8 cellular contexts compared by ENCODE assay signal in the genomic region with DNA sequence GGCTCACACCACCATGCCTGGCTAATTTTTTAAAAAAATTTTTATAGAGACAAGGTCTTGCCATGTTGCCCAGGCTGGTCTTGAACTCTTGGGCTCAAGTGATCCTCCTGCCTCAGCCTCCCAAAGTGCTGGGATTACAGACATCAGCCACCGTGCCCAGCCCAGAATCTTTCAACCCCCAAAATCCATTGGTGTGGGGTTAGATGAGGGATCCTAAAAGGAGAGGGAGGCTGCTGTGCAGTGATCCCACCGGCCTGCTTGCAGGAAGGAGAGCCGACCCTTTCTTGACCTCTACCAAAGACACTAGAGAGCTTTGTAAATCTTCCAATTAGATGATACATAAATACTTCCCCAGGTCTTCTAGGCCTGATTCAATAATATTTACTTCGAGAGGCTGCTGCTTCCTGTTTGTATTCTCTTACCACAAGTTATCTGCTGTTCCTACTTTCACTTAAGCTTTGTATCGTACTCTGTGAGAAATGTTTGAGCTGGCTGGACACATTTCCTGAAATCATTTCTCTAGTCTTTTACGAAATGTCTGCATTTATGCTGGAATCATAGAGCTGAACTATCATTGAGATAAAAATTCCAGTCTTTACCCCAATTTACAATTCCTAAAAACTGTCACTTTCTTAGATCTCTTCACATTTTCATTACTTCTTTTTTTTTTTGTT. TPM values are rescaled to one million over a fixed set of nuclear protein-coding genes. Genes with fewer than 3 reads are reported as not detected.
A peak's percentile ranks its signal among the peaks of the same experiment; 100 is the strongest.
DNase-seq lines count a peak whose midpoint lies in the region; ATAC-seq and TF ChIP-seq lines count a peak whose summit lies in the region.

No MANE protein-coding gene starts in this region.

- no peaks in the 10 kb centered on the region for H4K20me1 ChIP-seq in MM.1S (ENCODE audit: insufficient read depth, low read length)
- no peaks in the 10 kb centered on the region for H4K20me1 ChIP-seq in Karpas-422 (ENCODE audit: insufficient read depth, low read depth, low read length)

- POLR2A ChIA-PET in CD8-positive, alpha-beta memory T cell (lab: Charles Lee), result interaction anchor here (0.5 to 1.7 kb wide), 7 partner anchors 10 to 239 kb away, joined by 3 to 9 read pairs (median 4); no protein-coding TSS in a partner anchor
- POLR2A ChIA-PET in naive thymus-derived CD4-positive, alpha-beta T cell (lab: Charles Lee), result interaction anchor here (0.6 to 4.9 kb wide), 28 partner anchors 12 to 858 kb away, joined by 3 to 31 read pairs (median 5); a partner anchor contains a TSS

- intact Hi-C loops in naive thymus-derived CD4-positive, alpha-beta T cell (cut with micrococcal nuclease), result loop anchor here in 1 of 2 donors (1.0 to 2.0 kb wide), 3 partner anchors 21 to 49 kb away; a partner anchor contains a TSS
- intact Hi-C loops in lower leg skin (cut with DNase I; ENCODE audit: low total_unique reads), result no loop called here

- H3K27me3 Mint-ChIP-seq in CD8-positive, alpha-beta memory T cell, result no peaks in the 10 kb centered on the region
- H3K27me3 Mint-ChIP-seq in naive thymus-derived CD4-positive, alpha-beta T cell, result no peaks in the 10 kb centered on the region

- peak overlapping the region; percentile 27 for H3K4me3 ChIP-seq in CD8-positive, alpha-beta memory T cell (ENCODE audit: low read length)
- H3K4me3 ChIP-seq in MM.1S (ENCODE audit: low read length) (no peak overlapping the region), cardiac fibroblast (replicated peaks in 1 of 2; ENCODE audit: low read depth in 2 of 2, low read length in 2 of 2) (no peak overlapping the region), lower leg skin (ENCODE audit: low read depth, poor library complexity, severe bottlenecking) (no peak overlapping the region), Karpas-422 (ENCODE audit: low read length) (no peak overlapping the region)
- H3K4me3 ChIP-seq in naive thymus-derived CD4-positive, alpha-beta T cell (ENCODE audit: low read length), result peak overlapping the region; percentile 12

- no peaks in the 10 kb centered on the region for H3K9me3 Mint-ChIP-seq in CD8-positive, alpha-beta memory T cell
- H3K9me3 Mint-ChIP-seq in naive thymus-derived CD4-positive, alpha-beta T cell, result peaks cover 0 to 3% (median 0%) of the 10 kb centered on the region in 11 donors

- H3K79me2 ChIP-seq in MM.1S (ENCODE audit: low read length) (no peaks in the 10 kb centered on the region), Karpas-422 (ENCODE audit: low read length) (no peaks in the 10 kb centered on the region)

- CTCF ChIA-PET in CD8-positive, alpha-beta memory T cell (lab: Charles Lee), result interaction anchor here (0.8 to 2.4 kb wide), 8 partner anchors 19 to 114 kb away, joined by 3 to 8 read pairs (median 4); a partner anchor contains a TSS
- CTCF ChIA-PET in naive thymus-derived CD4-positive, alpha-beta T cell (lab: Charles Lee), result interaction anchor here (0.7 to 1.5 kb wide), 10 partner anchors 19 to 396 kb away, joined by 3 to 8 read pairs (median 4); no protein-coding TSS in a partner anchor

- H3K4me3 Mint-ChIP-seq in CD8-positive, alpha-beta memory T cell, result peak overlapping the region in 6 of 7 donors; percentile 53 to 84 (median 77)
- peak overlapping the region; percentile 64 to 85 (median 78) for H3K4me3 Mint-ChIP-seq in naive thymus-derived CD4-positive, alpha-beta T cell

- peak overlapping the region; percentile 29; the same call in 1 of the 2 replicates for H3K4me2 ChIP-seq in MM.1S (ENCODE audit: low read depth, low read length)
- H3K4me2 ChIP-seq in Karpas-422 (ENCODE audit: low read depth, low read length, poor library complexity, severe bottlenecking), result no peak overlapping the region

- H3K27ac Mint-ChIP-seq in CD8-positive, alpha-beta memory T cell, result peak overlapping the region; percentile 84 to 99 (median 94)
- H3K27ac Mint-ChIP-seq in naive thymus-derived CD4-positive, alpha-beta T cell, result peak overlapping the region; percentile 90 to 99 (median 96)

- peaks cover 46% of the 10 kb centered on the region for H3K4me1 ChIP-seq in CD8-positive, alpha-beta memory T cell (ENCODE audit: insufficient read depth, low read length)
- no peaks in the 10 kb centered on the region for H3K4me1 ChIP-seq in MM.1S (ENCODE audit: low read length)
- H3K4me1 ChIP-seq in naive thymus-derived CD4-positive, alpha-beta T cell (ENCODE audit: control insufficient read depth in 2 of 2, insufficient read depth in 2 of 2, low read length in 2 of 2), result peaks cover 16 to 27% of the 10 kb centered on the region in 2 donors
- H3K4me1 ChIP-seq in Karpas-422 (ENCODE audit: low read length), result no peaks in the 10 kb centered on the region

- H3K9me2 ChIP-seq in MM.1S (replicated peaks; ENCODE audit: insufficient read depth, low read length), result no peaks in the 10 kb centered on the region
- H3K9me2 ChIP-seq in Karpas-422 (replicated peaks; ENCODE audit: insufficient read depth, low read length), result no peaks in the 10 kb centered on the region

- peak overlapping the region; percentile 58 for H3K27ac ChIP-seq in CD8-positive, alpha-beta memory T cell (ENCODE audit: low read depth, low read length)
- H3K27ac ChIP-seq in MM.1S (ENCODE audit: low read length) (no peak overlapping the region), Karpas-422 (ENCODE audit: low read length) (no peak overlapping the region)
- peak overlapping the region; percentile 71 for H3K27ac ChIP-seq in naive thymus-derived CD4-positive, alpha-beta T cell (ENCODE audit: low read depth, low read length)

- peak; percentile 94 for ATAC-seq in naive thymus-derived CD4-positive, alpha-beta T cell

- H3K4me1 Mint-ChIP-seq in CD8-positive, alpha-beta memory T cell, result peaks cover 14 to 64% (median 46%) of the 10 kb centered on the region in 3 donors
- peaks cover 29 to 72% (median 58%) of the 10 kb centered on the region in 7 donors for H3K4me1 Mint-ChIP-seq in naive thymus-derived CD4-positive, alpha-beta T cell

- H3K36me3 ChIP-seq in CD8-positive, alpha-beta memory T cell (ENCODE audit: insufficient read depth, low read length), result no peaks in the 10 kb centered on the region
- H3K36me3 ChIP-seq in MM.1S (replicated peaks; ENCODE audit: insufficient read depth, low read length) (no peaks in the 10 kb centered on the region), Karpas-422 (ENCODE audit: insufficient read depth, low read length) (no peaks in the 10 kb centered on the region)
- no peaks in the 10 kb centered on the region for H3K36me3 ChIP-seq in naive thymus-derived CD4-positive, alpha-beta T cell (ENCODE audit: control insufficient read depth in 2 of 3, insufficient read depth in 3 of 3, low read length in 3 of 3)

- no peaks in the 10 kb centered on the region for H3F3A ChIP-seq in MM.1S (ENCODE audit: insufficient read depth, low read length)

- H2AFZ ChIP-seq in MM.1S (ENCODE audit: low read length) (no peak overlapping the region), Karpas-422 (ENCODE audit: low read length) (no peak overlapping the region)

- peaks cover 0 to 2% (median 0%) of the 10 kb centered on the region in 3 donors for H3K36me3 Mint-ChIP-seq in CD8-positive, alpha-beta memory T cell
- peaks cover 0 to 24% (median 7%) of the 10 kb centered on the region in 5 donors for H3K36me3 Mint-ChIP-seq in naive thymus-derived CD4-positive, alpha-beta T cell

- H3K9me3 ChIP-seq in CD8-positive, alpha-beta memory T cell (ENCODE audit: low read length), result no peaks in the 10 kb centered on the region
- H3K9me3 ChIP-seq in MM.1S (replicated peaks; ENCODE audit: insufficient read depth, low read length), result no peaks in the 10 kb centered on the region
- no peaks in the 10 kb centered on the region for H3K9me3 ChIP-seq in naive thymus-derived CD4-positive, alpha-beta T cell (ENCODE audit: control insufficient read depth in 2 of 3, low read length in 3 of 3)
- H3K9me3 ChIP-seq in Karpas-422 (ENCODE audit: low read length), result no peaks in the 10 kb centered on the region

- DNase-seq in CD8-positive, alpha-beta memory T cell, result peak in 2 of 5 donors; percentile 30 to 58
- DNase-seq in MM.1S (peak; percentile 40), cardiac fibroblast (ENCODE audit: low read depth in 2 of 2) (peak; percentile 76 to 89), GM03348 (ENCODE audit: low spot score) (no peak), NCI-H82 (lab: John Stamatoyannopoulos, UW) (no peak), lower leg skin (ENCODE audit: low spot score in 2 of 2) (no peak), Karpas-422 (no peak)
- peak in 7 of 9 donors; percentile 22 to 69 (median 57) for DNase-seq in naive thymus-derived CD4-positive, alpha-beta T cell

- no peaks in the 10 kb centered on the region for H3K27me3 ChIP-seq in CD8-positive, alpha-beta memory T cell (ENCODE audit: insufficient read depth, low read length, poor library complexity, severe bottlenecking)
- H3K27me3 ChIP-seq in MM.1S (replicated peaks; ENCODE audit: insufficient read depth, low read length), result peaks cover 38% of the 10 kb centered on the region
- no peaks in the 10 kb centered on the region for H3K27me3 ChIP-seq in naive thymus-derived CD4-positive, alpha-beta T cell (ENCODE audit: control insufficient read depth in 2 of 2, insufficient read depth in 2 of 2, low read length in 2 of 2)
- H3K27me3 ChIP-seq in Karpas-422 (ENCODE audit: low read length), result no peaks in the 10 kb centered on the region

- TF ChIP-seq CTCF in MM.1S (IDR thresholded peaks at IDR 0.05; ENCODE audit: low read length) (no peak), cardiac fibroblast (IDR thresholded peaks at IDR 0.05; ENCODE audit: low read depth, low read length) (no peak), lower leg skin (IDR thresholded peaks at IDR 0.05) (no peak)

- H3K9ac ChIP-seq in MM.1S (ENCODE audit: low read length) (no peak overlapping the region), Karpas-422 (ENCODE audit: low read length) (no peak overlapping the region)

- no peak for TF ChIP-seq POLR2A in lower leg skin (IDR thresholded peaks at IDR 0.05)

- WGBS in lower leg skin, 2 donors, result 60 to 66% methylated on average over 6 of the region's 6 CpGs

RNA-seq across cellular contexts. Expression of a gene that starts 49.3 kb away (rescaled TPM):
- total RNA-seq in CD8-positive, alpha-beta memory T cell, result 100 to 1,000 TPM; 267 to 294 TPM
- polyA plus RNA-seq in CD8-positive, alpha-beta memory T cell, result 0.58 TPM
- total RNA-seq in naive thymus-derived CD4-positive, alpha-beta T cell, result 10 to 100 TPM; 10.8 to 69.9 (median 26.7) TPM
- 1 to 10 TPM; 2.2 to 2.8 TPM for polyA plus RNA-seq in naive thymus-derived CD4-positive, alpha-beta T cell
- 10 to 100 TPM; 20.9 to 56.5 (median 33.3) TPM for total RNA-seq in lower leg skin
- 0.19 and 0.54 TPM in 2 replicates for total RNA-seq in Karpas-422 (2014; rRNA removed; shearing (Covaris generic); ENCODE audit: low replicate concordance)

RNA-seq across cellular contexts. Expression of a gene that starts 51.2 kb away (rescaled TPM):
- 100 to 1,000 TPM; 154 to 155 TPM for total RNA-seq in CD8-positive, alpha-beta memory T cell
- polyA plus RNA-seq in CD8-positive, alpha-beta memory T cell, result 104 TPM
- 100 to 1,000 TPM in 1 of 5 experiments, 10 to 100 TPM in 4; 59.4 to 204 (median 81.3) TPM for total RNA-seq in naive thymus-derived CD4-positive, alpha-beta T cell
- polyA plus RNA-seq in naive thymus-derived CD4-positive, alpha-beta T cell, result 100 to 1,000 TPM; 107 to 132 TPM
- total RNA-seq in lower leg skin, result 10 to 100 TPM; 40.2 to 64.1 (median 42.5) TPM
- 58.2 and 103 TPM in 2 replicates for total RNA-seq in Karpas-422 (2014; rRNA removed; shearing (Covaris generic); ENCODE audit: low replicate concordance)

Comparison
In these comparisons a context has a peak if more than half of its experiments do, and no peak if none do; other contexts are left out.
1. DNase-seq: peak in MM.1S (single experiment), cardiac fibroblast (2 of 2) and naive thymus-derived CD4-positive, alpha-beta T cell (7 of 9); none in GM03348 (single experiment), NCI-H82 (single experiment), lower leg skin (0 of 2) and Karpas-422 (single experiment).
2. H3K27ac ChIP-seq: peak in CD8-positive, alpha-beta memory T cell (single experiment) and naive thymus-derived CD4-positive, alpha-beta T cell (single experiment); none in MM.1S (single experiment) and Karpas-422 (single experiment).
3. H3K4me3 ChIP-seq: peak in CD8-positive, alpha-beta memory T cell (single experiment) and naive thymus-derived CD4-positive, alpha-beta T cell (single experiment); none in MM.1S (single experiment), cardiac fibroblast (0 of 2), lower leg skin (single experiment) and Karpas-422 (single experiment).